In genomic region chr5:167269146-167269545, GRCh38 we compare ENCODE assay signal across 23 cellular contexts.
"Had no signal": no experiment of that assay in that cellular context is flagged by ENCODE, and none has a peak within 500 bp of the region (broad histone marks: within the 10 kb centered on the region; RNA-seq: fewer than 3 reads in every experiment).

No MANE protein-coding gene starts in this region.

- H3K4me3 ChIP-seq: lower lobe of right lung, right atrium auricular region, right lobe of liver, stomach, testis, thyroid gland, transverse colon, upper lobe of left lung, vagina had no signal

- H2AFZ ChIP-seq: parathyroid adenoma had no signal

- H3K79me2 ChIP-seq: parathyroid adenoma had no signal

- H3K4me1 ChIP-seq: lower lobe of right lung, parathyroid adenoma, right atrium auricular region, right lobe of liver, stomach, testis, thyroid gland, transverse colon, upper lobe of left lung had no signal

- H3K36me3 ChIP-seq: lower lobe of right lung, neutrophil, right atrium auricular region, right lobe of liver, stomach, thyroid gland, transverse colon, upper lobe of left lung, vagina had no signal

- H3K9me3 ChIP-seq: lower lobe of right lung, neutrophil, right atrium auricular region, right lobe of liver, testis, thyroid gland, transverse colon, upper lobe of left lung, vagina had no signal

- H3K27me3 ChIP-seq: neutrophil, right atrium auricular region, right lobe of liver, stomach, testis, thyroid gland, transverse colon, upper lobe of left lung, vagina had no signal

- H3K27ac ChIP-seq: lower lobe of right lung, neutrophil, parathyroid adenoma, right atrium auricular region, right lobe of liver, stomach, testis, thyroid gland, transverse colon, upper lobe of left lung, vagina had no signal

- DNase-seq: hypothalamus; islet precursor cell; lower lobe of right lung; mammary epithelial cell; mesenchymal stem cell; naive thymus-derived CD8-positive, alpha-beta T cell; occipital lobe; right lobe of liver; stimulated activated CD4-positive, alpha-beta T cell treated with anti-CD3 and anti-CD28 coated beads, Interleukin-12 subunit alpha, Interleukin-12 subunit beta, amount 100 ng/mL, for 4 hours; stimulated activated CD4-positive, alpha-beta T cell treated with anti-CD3 and anti-CD28 coated beads, Interleukin-15, amount 100 ng/mL, for 24 hours; stimulated activated CD4-positive, alpha-beta T cell treated with anti-CD3 and anti-CD28 coated beads, Interleukin-2, amount 100 ng/mL, for 24 hours; stimulated activated CD4-positive, alpha-beta T cell treated with anti-CD3 and anti-CD28 coated beads, Interleukin-4, amount 100 ng/mL, for 1 hour; stimulated activated naive B cell treated with anti-CD40 and anti-IgM and Interleukin-4, amounts not matched to agents 10 μg/mL and 1 μg/mL and 100 μg/mL, for 72 hours; stimulated activated naive CD8-positive, alpha-beta T cell treated with anti-CD3 and anti-CD28 coated beads, Interleukin-15, Interleukin-2, amounts not matched to agents 100 U/mL and 50 U/mL, for 24 hours; stomach; testis; thyroid gland; transverse colon; upper lobe of left lung had no signal
